In genomic region chr19:14149509-14149994, GRCh38 we compare ENCODE assay signal across 1 cellular context.
TF ChIP-seq lines count a peak whose summit lies in the region.

No MANE protein-coding gene starts in this region.

TF ChIP-seq in HCT116, 20 proteins besides CTCF, POLR2A, EP300 and RAD21 (continued from another document):
- no peak for TF ChIP-seq ATF3 (IDR thresholded peaks at IDR 0.05)
- no peak for TF ChIP-seq ZFX (IDR thresholded peaks at IDR 0.05)
- TF ChIP-seq ZBTB33 (IDR thresholded peaks at IDR 0.05; ENCODE audit: extremely low read depth, insufficient replicate concordance, low read length), result no peak
